In the genomic region with DNA sequence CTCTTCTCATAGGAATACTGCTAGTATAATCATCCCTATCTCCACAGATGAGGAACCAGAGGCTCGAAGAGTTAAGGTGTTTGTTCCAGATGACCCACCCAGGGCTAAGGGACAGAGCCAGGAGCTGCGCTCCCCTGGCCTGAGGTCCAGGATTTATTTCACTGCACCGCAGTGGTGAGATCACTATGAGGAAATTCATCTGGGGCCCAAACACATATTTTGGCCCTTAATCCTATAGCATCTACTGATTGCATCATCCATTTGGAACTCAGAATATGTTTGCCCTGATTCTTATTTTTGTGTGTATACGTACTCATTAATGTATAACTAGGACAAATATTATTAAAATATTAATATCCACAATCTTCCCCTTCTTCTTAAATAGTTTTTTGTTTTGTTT, we compare ENCODE assay signal across 20 cellular contexts.
DNase-seq lines count a peak whose midpoint lies in the region; ATAC-seq and TF ChIP-seq lines count a peak whose summit lies in the region.
"Had no signal": no experiment of that assay in that cellular context is flagged by ENCODE, and none has a peak within 500 bp of the region (broad histone marks: within the 10 kb centered on the region; RNA-seq: fewer than 3 reads in every experiment).

No MANE protein-coding gene starts in this region.

- BruUV-seq in PC-3 (replicated peaks; lab: Mats Ljungman, UMichigan) = no TSS peak

- H3K4me1 Mint-ChIP-seq in mesothelial cell of epicardium = peaks cover 6% of the 10 kb centered on the region
- peaks cover 10% of the 10 kb centered on the region for H3K4me1 Mint-ChIP-seq in progenitor cell of endocrine pancreas (ENCODE audit: low read depth)

- no peaks in the 10 kb centered on the region for H3K9me2 ChIP-seq in PC-3 (replicated peaks; ENCODE audit: low read length)

- H3K36me3 ChIP-seq in PC-3 (ENCODE audit: low read depth, low read length) (no peaks in the 10 kb centered on the region), osteoblast (ENCODE audit: insufficient read depth, low read length) (no peaks in the 10 kb centered on the region)

- H3K27me3 ChIP-seq in PC-3 (ENCODE audit: low read length) = no peaks in the 10 kb centered on the region
- no peaks in the 10 kb centered on the region for H3K27me3 ChIP-seq in osteoblast (ENCODE audit: insufficient read depth, low read length)

- no peak for TF ChIP-seq CTCF in PC-3 (conservative IDR thresholded peaks at IDR 0.05; ENCODE audit: low read depth, low read length)
- TF ChIP-seq CTCF in cardiac fibroblast (IDR thresholded peaks at IDR 0.05; ENCODE audit: low read depth, low read length) = no peak
- TF ChIP-seq CTCF in osteoblast (IDR thresholded peaks at IDR 0.05; ENCODE audit: extremely low read depth, low read depth, low read length) = no peak
- TF ChIP-seq CTCF in mesothelial cell of epicardium (IDR thresholded peaks at IDR 0.05; ENCODE audit: unreplicated experiment) = no peak
- no peak for TF ChIP-seq CTCF in progenitor cell of endocrine pancreas (IDR thresholded peaks at IDR 0.05; ENCODE audit: unreplicated experiment)

- intact Hi-C loops in PC-3 (cut with micrococcal nuclease) = no loop called here

- no peak overlapping the region for H3K9ac ChIP-seq in PC-3 (ENCODE audit: low read length)

- CTCF ChIA-PET in PC-3 (lab: Charles Lee) = no interaction called here

- H3K36me3 Mint-ChIP-seq in mesothelial cell of epicardium = no peaks in the 10 kb centered on the region
- H3K36me3 Mint-ChIP-seq in progenitor cell of endocrine pancreas (ENCODE audit: insufficient read depth) = no peaks in the 10 kb centered on the region
- H3K36me3 Mint-ChIP-seq: stimulated activated memory B cell treated with anti-CD40 and anti-IgM and Interleukin-4, amounts not matched to agents 10 μg/mL and 1 μg/mL and 100 μg/mL, for 72 hours had no signal

- H3K27me3 Mint-ChIP-seq in mesothelial cell of epicardium (ENCODE audit: low read depth) (no peaks in the 10 kb centered on the region), progenitor cell of endocrine pancreas (no peaks in the 10 kb centered on the region)
- H3K27me3 Mint-ChIP-seq: CD4-positive, alpha-beta T cell; stimulated activated memory B cell treated with anti-CD40 and anti-IgM and Interleukin-4, amounts not matched to agents 10 μg/mL and 1 μg/mL and 100 μg/mL, for 72 hours had no signal

- H4K20me1 ChIP-seq in PC-3 (ENCODE audit: low read length) = no peaks in the 10 kb centered on the region
- no peaks in the 10 kb centered on the region for H4K20me1 ChIP-seq in osteoblast (ENCODE audit: insufficient read depth, low read length)

- H3K4me1 ChIP-seq in PC-3 (ENCODE audit: insufficient read depth, low read length) (peaks cover 28% of the 10 kb centered on the region), osteoblast (ENCODE audit: insufficient read depth, low read length) (peaks cover 20% of the 10 kb centered on the region)

- 0 out of 2 replicates have a peak overlapping the region, but pooled peaks have one; percentile 50 for H2AFZ ChIP-seq in PC-3 (ENCODE audit: low read length)
- peak overlapping the region; percentile 67 for H2AFZ ChIP-seq in osteoblast (ENCODE audit: low read length)

- H3K27ac Mint-ChIP-seq in mesothelial cell of epicardium (no peak overlapping the region), progenitor cell of endocrine pancreas (no peak overlapping the region)
- H3K27ac Mint-ChIP-seq: CD4-positive, alpha-beta T cell; nephron; stimulated activated memory B cell treated with anti-CD40 and anti-IgM and Interleukin-4, amounts not matched to agents 10 μg/mL and 1 μg/mL and 100 μg/mL, for 72 hours had no signal

- peaks cover 4% of the 10 kb centered on the region for H3K9me3 Mint-ChIP-seq in mesothelial cell of epicardium
- H3K9me3 Mint-ChIP-seq in progenitor cell of endocrine pancreas (ENCODE audit: low read depth) = no peaks in the 10 kb centered on the region
- H3K9me3 Mint-ChIP-seq: CD4-positive, alpha-beta T cell; nephron; stimulated activated memory B cell treated with anti-CD40 and anti-IgM and Interleukin-4, amounts not matched to agents 10 μg/mL and 1 μg/mL and 100 μg/mL, for 72 hours had no signal

- H3K4me3 Mint-ChIP-seq in mesothelial cell of epicardium (no peak overlapping the region), progenitor cell of endocrine pancreas (ENCODE audit: low read depth) (no peak overlapping the region)
- H3K4me3 Mint-ChIP-seq: CD4-positive, alpha-beta T cell; nephron; stimulated activated memory B cell treated with anti-CD40 and anti-IgM and Interleukin-4, amounts not matched to agents 10 μg/mL and 1 μg/mL and 100 μg/mL, for 72 hours had no signal

- DNase-seq in GM03348 (ENCODE audit: low spot score) (peak; percentile 45), PC-3 (peak; percentile 79), cardiac fibroblast (ENCODE audit: low read depth in 2 of 2) (peak; percentile 19 to 81), osteoblast (ENCODE audit: insufficient read length, low spot score, missing footprints) (peak; percentile 86), mesothelial cell of epicardium (ENCODE audit: low spot score in 2 of 2, unreplicated experiment in 2 of 2) (no peak), progenitor cell of endocrine pancreas (ENCODE audit: low spot score, unreplicated experiment) (no peak)
- DNase-seq: activated CD8-positive, alpha-beta memory T cell treated with anti-CD3 and anti-CD28 coated beads for 24 hours; activated naive CD4-positive, alpha-beta T cell; CD4-positive, alpha-beta T cell; cerebellar nuclear complex; Kasumi-1; NCI-H2029 treated with DMSO at 0.1 percent for 48 hours; NCI-H774; SIG-M5 had no signal

- ATAC-seq in PC-3 (peak; percentile 70), GM21786 (IDR thresholded peaks at IDR 0.05; ENCODE audit: unreplicated experiment) (no peak), GM18909 (IDR thresholded peaks at IDR 0.05; ENCODE audit: poor library complexity, unreplicated experiment) (no peak)
- ATAC-seq: sciatic nerve; stimulated activated memory B cell treated with anti-CD40 and anti-IgM and Interleukin-4, amounts not matched to agents 10 μg/mL and 1 μg/mL and 100 μg/mL, for 72 hours had no signal

- H3K4me3 ChIP-seq in PC-3 (ENCODE audit: low read length) (no peak overlapping the region), cardiac fibroblast (replicated peaks in 1 of 2; ENCODE audit: low read depth in 2 of 2, low read length in 2 of 2) (no peak overlapping the region), osteoblast (ENCODE audit: insufficient read depth, low read length) (no peak overlapping the region)

- H3K27ac ChIP-seq in PC-3 (ENCODE audit: low read length) (peak overlapping the region; percentile 65; the same call in 1 of the 2 replicates), osteoblast (ENCODE audit: low read depth, low read length) (no peak overlapping the region)
- H3K27ac ChIP-seq: VCaP had no signal

- H3K9me3 ChIP-seq in PC-3 (ENCODE audit: low read length) (no peaks in the 10 kb centered on the region), osteoblast (ENCODE audit: low read depth, low read length) (no peaks in the 10 kb centered on the region)

- POLR2A ChIA-PET in PC-3 (lab: Charles Lee; ENCODE audit: unreplicated experiment) = no interaction called here

- peaks cover 3% of the 10 kb centered on the region for H3F3A ChIP-seq in PC-3 (ENCODE audit: low read length, unreplicated experiment)

- H3K79me2 ChIP-seq in PC-3 (ENCODE audit: low read length) (no peaks in the 10 kb centered on the region), osteoblast (ENCODE audit: insufficient read depth, low read length) (no peaks in the 10 kb centered on the region)

- peak overlapping the region; percentile 80 for H3K4me2 ChIP-seq in PC-3 (ENCODE audit: low read length)
- H3K4me2 ChIP-seq in osteoblast (ENCODE audit: insufficient read depth, low read length) = peak overlapping the region; percentile 13

Comparison
In these comparisons a context has a peak if more than half of its experiments do, and no peak if none do; other contexts are left out.
1. DNase-seq: peak in GM03348 (single experiment), PC-3 (single experiment), cardiac fibroblast (2 of 2) and osteoblast (single experiment); none in mesothelial cell of epicardium (0 of 2) and progenitor cell of endocrine pancreas (single experiment).